In genomic region chr11:45885274-45885920, GRCh38 we compare ENCODE assay signal across 8 cellular contexts. TPM values are rescaled to one million over a fixed set of nuclear protein-coding genes. Genes with fewer than 3 reads are reported as not detected.
DNase-seq lines count a peak whose midpoint lies in the region; ATAC-seq and TF ChIP-seq lines count a peak whose summit lies in the region.

MAPK8IP1 (plus strand) TSS chr11:45885651; CDS start chr11:45885821, 170 bp downstream.

- in situ Hi-C loops in Caki2 (cut with HindIII; ENCODE audit: low pct_unique_long_range_greater_than_20kb, low sequenced_read_pairs), result no loop called here
- in situ Hi-C loops in mammary epithelial cell (cut with MboI; ENCODE audit: low sequenced_read_pairs in 2 of 2), result no loop called here

- no peaks in the 10 kb centered on the region for H4K20me1 ChIP-seq in mammary epithelial cell (ENCODE audit: insufficient read depth, low read length)

- ATAC-seq in GM21825 (IDR thresholded peaks at IDR 0.05; ENCODE audit: unreplicated experiment), result peak; percentile 65

- peak; percentile 38 for DNase-seq in Caki2 (ENCODE audit: low read depth)
- peak; percentile 77 for DNase-seq in NCI-H1105 (lab: John Stamatoyannopoulos, UW)
- DNase-seq in UCSD-AML1 (lab: John Stamatoyannopoulos, UW; ENCODE audit: unreplicated experiment), result peak; percentile 45
- peak; percentile 28 for DNase-seq in mammary epithelial cell
- DNase-seq in kidney epithelial cell (ENCODE audit: low read depth), result no peak
- peak; percentile 31 to 51 for DNase-seq in stimulated activated CD4-positive, alpha-beta T cell treated with anti-CD3 and anti-CD28 coated beads, Interleukin-1b, Interleukin-23, amount 100 ng/mL, for 4 hours (ENCODE audit: low read depth in 2 of 2)
- no peak for DNase-seq in KG1 (lab: John Stamatoyannopoulos, UW)

- H3K9ac ChIP-seq in mammary epithelial cell (ENCODE audit: insufficient read depth, low read length), result no peak within 1 kb of the TSS

- CTCF ChIA-PET in mammary epithelial cell (lab: Charles Lee; ENCODE audit: low non-redundant PET), result no interaction called here

- H3K27me3 ChIP-seq in mammary epithelial cell (ENCODE audit: insufficient read depth, low read length) (no peaks in the 10 kb centered on the region), kidney epithelial cell (ENCODE audit: control insufficient read depth, insufficient read depth, low read length) (peaks cover 11% of the 10 kb centered on the region)

- dilution Hi-C loops in mammary epithelial cell (cut with HindIII; ENCODE audit: low sequenced_read_pairs), result no loop called here

- peaks cover 2% of the 10 kb centered on the region for H3K4me1 ChIP-seq in mammary epithelial cell (ENCODE audit: insufficient read depth, low read length)

- 16% methylated on average over 7 of the region's 73 CpGs for WGBS in mammary epithelial cell (ENCODE audit: low coverage, missing lambda C conversion rate)

- no peaks in the 10 kb centered on the region for H3K9me3 ChIP-seq in mammary epithelial cell (replicated peaks; ENCODE audit: insufficient read depth, low read length)

- intact Hi-C loops in mammary epithelial cell (cut with micrococcal nuclease), result no loop called here

- no peaks in the 10 kb centered on the region for H3K36me3 ChIP-seq in mammary epithelial cell (ENCODE audit: insufficient read depth, low read length)
- H3K36me3 ChIP-seq in kidney epithelial cell (ENCODE audit: control insufficient read depth, insufficient read depth, low read length), result no peaks in the 10 kb centered on the region

- H3K4me3 ChIP-seq in mammary epithelial cell (replicated peaks in 1 of 3; ENCODE audit: insufficient read depth in 1 of 3, low read depth in 2 of 3, low read length in 3 of 3), result peak within 1 kb of the TSS; percentile 27 to 45 (median 44)
- peak within 1 kb of the TSS; percentile 30 for H3K4me3 ChIP-seq in kidney epithelial cell (ENCODE audit: low read depth, low read length)

- H3K79me2 ChIP-seq in mammary epithelial cell (ENCODE audit: insufficient read depth, low read length), result no peaks in the 10 kb centered on the region

- no TSS peak for BruUV-seq in mammary epithelial cell (replicated peaks; lab: Mats Ljungman, UMichigan)

- H2AFZ ChIP-seq in mammary epithelial cell (ENCODE audit: low read depth, low read length), result peak within 1 kb of the TSS; percentile 57

- TF ChIP-seq CTCF in mammary epithelial cell (conservative IDR thresholded peaks at IDR 0.05 in 1 of 2, IDR thresholded peaks at IDR 0.05 in 1 of 2; ENCODE audit: extremely low read depth in 1 of 2, insufficient read depth in 1 of 2, low read depth in 1 of 2, low read length in 2 of 2) (no peak), kidney epithelial cell (IDR thresholded peaks at IDR 0.05; ENCODE audit: insufficient read depth, low read length, poor library complexity, severe bottlenecking) (no peak)

- H3K27ac ChIP-seq in mammary epithelial cell (ENCODE audit: insufficient read depth, low read depth, low read length), result no peak within 1 kb of the TSS

- peak within 1 kb of the TSS; percentile 82 for H3K4me2 ChIP-seq in mammary epithelial cell (ENCODE audit: insufficient read depth, low read depth, low read length)

RNA-seq across cellular contexts. Expression of gene MAPK8IP1, which starts in this region (rescaled TPM):
- 6.5 and 6.9 TPM in 2 replicates for total RNA-seq in Caki2 (2014; rRNA removed; shearing (Covaris generic); ENCODE audit: low replicate concordance)
- total RNA-seq in mammary epithelial cell, result 10 to 100 TPM in 1 of 2 donors, 1 to 10 TPM in 1; 6.7 to 11.0 TPM
- polyA plus RNA-seq in mammary epithelial cell, result 3.2 TPM
- polyA minus RNA-seq in mammary epithelial cell, result 6.0 TPM
- total RNA-seq in kidney epithelial cell, result 13.2 and 14.8 TPM in 2 replicates

Comparison
In these comparisons a context has a peak if more than half of its experiments do, and no peak if none do; other contexts are left out.
1. DNase-seq: peak in Caki2 (single experiment), NCI-H1105 (single experiment), UCSD-AML1 (single experiment), mammary epithelial cell (single experiment) and stimulated activated CD4-positive, alpha-beta T cell treated with anti-CD3 and anti-CD28 coated beads, Interleukin-1b, Interleukin-23, amount 100 ng/mL, for 4 hours (2 of 2); none in kidney epithelial cell (single experiment) and KG1 (single experiment).